1 cellular context compared by ENCODE assay signal in the genomic region with DNA sequence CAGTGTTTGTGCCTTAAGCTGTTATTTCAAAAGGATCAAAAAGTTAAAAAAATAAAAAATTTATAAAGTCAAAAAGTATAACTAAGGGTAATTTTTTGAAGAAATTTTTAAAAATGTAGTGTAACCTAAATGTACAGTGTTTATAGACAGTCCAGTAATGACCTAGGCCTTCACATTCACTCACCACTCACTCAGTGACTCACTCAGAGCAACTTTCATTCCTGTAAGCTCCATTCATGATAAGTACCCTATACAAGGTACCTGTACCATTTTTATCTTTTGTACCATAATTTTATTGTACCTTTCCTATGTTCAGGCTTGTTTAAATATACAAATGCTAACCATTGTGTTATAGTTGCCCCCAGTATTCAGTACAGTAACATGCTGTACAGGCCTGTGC.
TF ChIP-seq lines count a peak whose summit lies in the region.

No MANE protein-coding gene starts in this region.

TF ChIP-seq in K562, 482 proteins besides CTCF, POLR2A, EP300 and RAD21:
- no peak for TF ChIP-seq CREM (IDR thresholded peaks at IDR 0.05; ENCODE audit: low read depth)
- 0 out of 2 replicates have a peak, but pooled peaks have one; percentile 26 for TF ChIP-seq FOSL1 (tag; conservative IDR thresholded peaks at IDR 0.05)
